Comparison of ENCODE assay signal across 19 cellular contexts in genomic region chr7:25859412-25859704, GRCh38.
DNase-seq lines count a peak whose midpoint lies in the region; ATAC-seq and TF ChIP-seq lines count a peak whose summit lies in the region.
"Had no signal": no experiment of that assay in that cellular context is flagged by ENCODE, and none has a peak within 500 bp of the region (broad histone marks: within the 10 kb centered on the region; RNA-seq: fewer than 3 reads in every experiment).

No MANE protein-coding gene starts in this region.

- H3K4me3 ChIP-seq in iPS-15b (ENCODE audit: low read depth, low read length) = peak overlapping the region; percentile 87
- H3K4me3 ChIP-seq: right lobe of liver, uterus had no signal

- peaks cover 56% of the 10 kb centered on the region for H3K27me3 Mint-ChIP-seq in activated naive CD4-positive, alpha-beta T cell treated with anti-CD3 and anti-CD28 coated beads, Interleukin-2, amount 50 U/mL, for 24 hours
- H3K27me3 Mint-ChIP-seq in stimulated activated naive B cell treated with anti-CD40 and anti-IgM and Interleukin-4, amounts not matched to agents 10 μg/mL and 1 μg/mL and 100 μg/mL, for 72 hours = peaks cover 16 to 18% of the 10 kb centered on the region in 2 donors
- H3K27me3 Mint-ChIP-seq in CD14-positive monocyte (ENCODE audit: low read depth in 3 of 3) = peaks cover 8 to 9% (median 9%) of the 10 kb centered on the region in 3 donors
- H3K27me3 Mint-ChIP-seq: brain had no signal

- no peaks in the 10 kb centered on the region for H3K36me3 ChIP-seq in iPS-15b (ENCODE audit: control insufficient read depth, insufficient read depth, low read length)
- H3K36me3 ChIP-seq: right lobe of liver, uterus had no signal

- peaks cover 16% of the 10 kb centered on the region for H3K4me1 ChIP-seq in iPS-15b (ENCODE audit: control insufficient read depth, insufficient read depth, low read length)
- H3K4me1 ChIP-seq: right lobe of liver, uterus had no signal

- H3K9me3 ChIP-seq in iPS-15b (ENCODE audit: control insufficient read depth, insufficient read depth, low read length) = no peaks in the 10 kb centered on the region
- H3K9me3 ChIP-seq: right lobe of liver, uterus had no signal

- intact Hi-C loops in CD14-positive monocyte (cut with micrococcal nuclease) = no loop called here

- ATAC-seq in stimulated activated naive B cell treated with anti-CD40 and anti-IgM and Interleukin-4, amounts not matched to agents 10 μg/mL and 1 μg/mL and 100 μg/mL, for 72 hours (replicated peaks) = no peak
- ATAC-seq: activated CD4-positive, CD25-positive, alpha-beta regulatory T cell treated with anti-CD3 and anti-CD28 coated beads, Interleukin-2, amount 50 U/mL, for 24 hours; left colon; right lobe of liver had no signal

- DNase-seq in activated naive CD4-positive, alpha-beta T cell treated with anti-CD3 and anti-CD28 coated beads, Interleukin-2, amount 50 U/mL, for 16 hours = no peak
- DNase-seq in NCI-H2227 (lab: John Stamatoyannopoulos, UW; ENCODE audit: unreplicated experiment) (peak; percentile 16), foreskin melanocyte (no peak), CD14-positive monocyte (ENCODE audit: low spot score) (no peak), NCI-H128 (lab: John Stamatoyannopoulos, UW; ENCODE audit: unreplicated experiment) (no peak)
- no peak for DNase-seq in stimulated activated naive B cell treated with anti-CD40 and anti-IgM and Interleukin-4, amounts not matched to agents 10 μg/mL and 1 μg/mL and 100 μg/mL, for 72 hours
- DNase-seq: foreskin fibroblast; NCI-H2107; NCI-H526; occipital lobe; right lobe of liver; Right ventricle myocardium superior; stimulated activated CD4-positive, alpha-beta T cell treated with anti-CD3 and anti-CD28 coated beads, Interleukin-1b, Interleukin-23, amount 100 ng/mL, for 48 hours; uterus had no signal

- H3K9ac ChIP-seq in iPS-15b (ENCODE audit: low read depth, low read length) = no peak overlapping the region

- TF ChIP-seq CTCF in CD14-positive monocyte (IDR thresholded peaks at IDR 0.05) = no peak

- H3K27me3 ChIP-seq in iPS-15b (ENCODE audit: control insufficient read depth, insufficient read depth, low read length) = peaks cover 51% of the 10 kb centered on the region

- peaks cover 13% of the 10 kb centered on the region for H3K9me3 Mint-ChIP-seq in activated naive CD4-positive, alpha-beta T cell treated with anti-CD3 and anti-CD28 coated beads, Interleukin-2, amount 50 U/mL, for 24 hours
- peaks cover 5 to 9% of the 10 kb centered on the region in 2 donors for H3K9me3 Mint-ChIP-seq in stimulated activated naive B cell treated with anti-CD40 and anti-IgM and Interleukin-4, amounts not matched to agents 10 μg/mL and 1 μg/mL and 100 μg/mL, for 72 hours
- peaks cover 8 to 40% (median 17%) of the 10 kb centered on the region in 7 donors for H3K9me3 Mint-ChIP-seq in CD14-positive monocyte

- no peak overlapping the region for H3K4me3 Mint-ChIP-seq in activated naive CD4-positive, alpha-beta T cell treated with anti-CD3 and anti-CD28 coated beads, Interleukin-2, amount 50 U/mL, for 24 hours
- H3K4me3 Mint-ChIP-seq in stimulated activated naive B cell treated with anti-CD40 and anti-IgM and Interleukin-4, amounts not matched to agents 10 μg/mL and 1 μg/mL and 100 μg/mL, for 72 hours = peak overlapping the region in 1 of 2 donors; percentile 71
- no peak overlapping the region for H3K4me3 Mint-ChIP-seq in CD14-positive monocyte

- H3K36me3 Mint-ChIP-seq in activated naive CD4-positive, alpha-beta T cell treated with anti-CD3 and anti-CD28 coated beads, Interleukin-2, amount 50 U/mL, for 24 hours = peaks cover 7% of the 10 kb centered on the region
- peaks cover 0 to 18% of the 10 kb centered on the region in 2 donors for H3K36me3 Mint-ChIP-seq in stimulated activated naive B cell treated with anti-CD40 and anti-IgM and Interleukin-4, amounts not matched to agents 10 μg/mL and 1 μg/mL and 100 μg/mL, for 72 hours
- H3K36me3 Mint-ChIP-seq in CD14-positive monocyte = peaks cover 32 to 34% of the 10 kb centered on the region in 2 donors
- H3K36me3 Mint-ChIP-seq: brain had no signal

- peaks cover 15% of the 10 kb centered on the region for H3K4me1 Mint-ChIP-seq in activated naive CD4-positive, alpha-beta T cell treated with anti-CD3 and anti-CD28 coated beads, Interleukin-2, amount 50 U/mL, for 24 hours
- peaks cover 5 to 21% of the 10 kb centered on the region in 2 donors for H3K4me1 Mint-ChIP-seq in stimulated activated naive B cell treated with anti-CD40 and anti-IgM and Interleukin-4, amounts not matched to agents 10 μg/mL and 1 μg/mL and 100 μg/mL, for 72 hours
- peaks cover 37% of the 10 kb centered on the region for H3K4me1 Mint-ChIP-seq in CD14-positive monocyte

- peak overlapping the region; percentile 92 for H3K27ac Mint-ChIP-seq in activated naive CD4-positive, alpha-beta T cell treated with anti-CD3 and anti-CD28 coated beads, Interleukin-2, amount 50 U/mL, for 24 hours
- H3K27ac Mint-ChIP-seq in stimulated activated naive B cell treated with anti-CD40 and anti-IgM and Interleukin-4, amounts not matched to agents 10 μg/mL and 1 μg/mL and 100 μg/mL, for 72 hours = peak overlapping the region; percentile 93
- peak overlapping the region in 1 of 7 donors; percentile 75 for H3K27ac Mint-ChIP-seq in CD14-positive monocyte
